In the genomic region with DNA sequence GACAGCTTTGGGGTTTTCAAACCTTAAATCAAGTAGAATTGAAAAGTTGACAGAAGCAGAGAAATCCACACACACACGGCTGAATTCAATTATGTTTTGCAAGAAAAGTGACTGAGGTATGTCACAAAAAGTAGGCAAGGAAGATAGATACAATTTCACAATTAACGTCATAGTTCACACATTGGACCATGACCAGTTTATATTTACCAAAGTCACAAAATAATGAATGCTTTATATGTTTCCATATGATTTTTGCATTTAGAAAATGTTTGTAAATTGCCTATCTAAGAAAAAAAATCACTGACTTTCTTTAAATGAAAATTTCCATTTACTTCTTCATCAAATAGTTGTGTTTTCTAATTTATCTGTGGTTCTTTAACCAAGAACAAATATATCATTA, we compare ENCODE assay signal across 1 cellular context.
TF ChIP-seq lines count a peak whose summit lies in the region.

No MANE protein-coding gene starts in this region.

TF ChIP-seq in WTC11, 78 proteins besides CTCF, POLR2A, EP300 and RAD21 (continued from another document):
- TF ChIP-seq, protein P1, sequence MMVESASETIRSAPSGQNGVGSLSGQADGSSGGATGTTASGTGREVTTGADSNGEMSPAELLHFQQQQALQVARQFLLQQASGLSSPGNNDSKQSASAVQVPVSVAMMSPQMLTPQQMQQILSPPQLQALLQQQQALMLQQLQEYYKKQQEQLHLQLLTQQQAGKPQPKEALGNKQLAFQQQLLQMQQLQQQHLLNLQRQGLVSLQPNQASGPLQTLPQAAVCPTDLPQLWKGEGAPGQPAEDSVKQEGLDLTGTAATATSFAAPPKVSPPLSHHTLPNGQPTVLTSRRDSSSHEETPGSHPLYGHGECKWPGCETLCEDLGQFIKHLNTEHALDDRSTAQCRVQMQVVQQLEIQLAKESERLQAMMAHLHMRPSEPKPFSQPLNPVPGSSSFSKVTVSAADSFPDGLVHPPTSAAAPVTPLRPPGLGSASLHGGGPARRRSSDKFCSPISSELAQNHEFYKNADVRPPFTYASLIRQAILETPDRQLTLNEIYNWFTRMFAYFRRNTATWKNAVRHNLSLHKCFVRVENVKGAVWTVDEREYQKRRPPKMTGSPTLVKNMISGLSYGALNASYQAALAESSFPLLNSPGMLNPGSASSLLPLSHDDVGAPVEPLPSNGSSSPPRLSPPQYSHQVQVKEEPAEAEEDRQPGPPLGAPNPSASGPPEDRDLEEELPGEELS (CRISPR knock-in tag; IDR thresholded peaks at IDR 0.05): no peak
- TF ChIP-seq, protein P2, sequence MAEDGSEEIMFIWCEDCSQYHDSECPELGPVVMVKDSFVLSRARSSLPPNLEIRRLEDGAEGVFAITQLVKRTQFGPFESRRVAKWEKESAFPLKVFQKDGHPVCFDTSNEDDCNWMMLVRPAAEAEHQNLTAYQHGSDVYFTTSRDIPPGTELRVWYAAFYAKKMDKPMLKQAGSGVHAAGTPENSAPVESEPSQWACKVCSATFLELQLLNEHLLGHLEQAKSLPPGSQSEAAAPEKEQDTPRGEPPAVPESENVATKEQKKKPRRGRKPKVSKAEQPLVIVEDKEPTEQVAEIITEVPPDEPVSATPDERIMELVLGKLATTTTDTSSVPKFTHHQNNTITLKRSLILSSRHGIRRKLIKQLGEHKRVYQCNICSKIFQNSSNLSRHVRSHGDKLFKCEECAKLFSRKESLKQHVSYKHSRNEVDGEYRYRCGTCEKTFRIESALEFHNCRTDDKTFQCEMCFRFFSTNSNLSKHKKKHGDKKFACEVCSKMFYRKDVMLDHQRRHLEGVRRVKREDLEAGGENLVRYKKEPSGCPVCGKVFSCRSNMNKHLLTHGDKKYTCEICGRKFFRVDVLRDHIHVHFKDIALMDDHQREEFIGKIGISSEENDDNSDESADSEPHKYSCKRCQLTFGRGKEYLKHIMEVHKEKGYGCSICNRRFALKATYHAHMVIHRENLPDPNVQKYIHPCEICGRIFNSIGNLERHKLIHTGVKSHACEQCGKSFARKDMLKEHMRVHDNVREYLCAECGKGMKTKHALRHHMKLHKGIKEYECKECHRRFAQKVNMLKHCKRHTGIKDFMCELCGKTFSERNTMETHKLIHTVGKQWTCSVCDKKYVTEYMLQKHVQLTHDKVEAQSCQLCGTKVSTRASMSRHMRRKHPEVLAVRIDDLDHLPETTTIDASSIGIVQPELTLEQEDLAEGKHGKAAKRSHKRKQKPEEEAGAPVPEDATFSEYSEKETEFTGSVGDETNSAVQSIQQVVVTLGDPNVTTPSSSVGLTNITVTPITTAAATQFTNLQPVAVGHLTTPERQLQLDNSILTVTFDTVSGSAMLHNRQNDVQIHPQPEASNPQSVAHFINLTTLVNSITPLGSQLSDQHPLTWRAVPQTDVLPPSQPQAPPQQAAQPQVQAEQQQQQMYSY (CRISPR knock-in tag; IDR thresholded peaks at IDR 0.05): no peak
- TF ChIP-seq ZBTB21 (CRISPR knock-in tag; IDR thresholded peaks at IDR 0.05; ENCODE audit: borderline replicate concordance): no peak
TF ChIP-seq in WTC11: peak in this region for 0.
